1 cellular context compared by ENCODE assay signal in genomic region chr9:91894023-91894422, GRCh38.
TF ChIP-seq lines count a peak whose summit lies in the region.

No MANE protein-coding gene starts in this region.

TF ChIP-seq in H1, 55 proteins besides CTCF, POLR2A, EP300 and RAD21:
- TF ChIP-seq BACH1 (IDR thresholded peaks at IDR 0.05; ENCODE audit: low read length), result no peak
- peak; percentile 49; the same call in 1 of the 2 replicates for TF ChIP-seq KDM1A (IDR thresholded peaks at IDR 0.05; ENCODE audit: borderline replicate concordance, low read length)
- TF ChIP-seq EGR1 (IDR thresholded peaks at IDR 0.05; ENCODE audit: borderline replicate concordance, low read depth, low read length), result no peak
